ENCODE assay signal across 1 cellular context in genomic region chr20:46563848-46564197, GRCh38.
TF ChIP-seq lines count a peak whose summit lies in the region.

No MANE protein-coding gene starts in this region.

TF ChIP-seq in GM23338, 12 proteins besides CTCF, POLR2A, EP300 and RAD21 (continued from another document):
- TF ChIP-seq POLR2AphosphoS5 (IDR thresholded peaks at IDR 0.05; ENCODE audit: low read depth), result no peak
- no peak for TF ChIP-seq STAT1 (IDR thresholded peaks at IDR 0.05; ENCODE audit: unreplicated experiment)
- TF ChIP-seq, protein P1, sequence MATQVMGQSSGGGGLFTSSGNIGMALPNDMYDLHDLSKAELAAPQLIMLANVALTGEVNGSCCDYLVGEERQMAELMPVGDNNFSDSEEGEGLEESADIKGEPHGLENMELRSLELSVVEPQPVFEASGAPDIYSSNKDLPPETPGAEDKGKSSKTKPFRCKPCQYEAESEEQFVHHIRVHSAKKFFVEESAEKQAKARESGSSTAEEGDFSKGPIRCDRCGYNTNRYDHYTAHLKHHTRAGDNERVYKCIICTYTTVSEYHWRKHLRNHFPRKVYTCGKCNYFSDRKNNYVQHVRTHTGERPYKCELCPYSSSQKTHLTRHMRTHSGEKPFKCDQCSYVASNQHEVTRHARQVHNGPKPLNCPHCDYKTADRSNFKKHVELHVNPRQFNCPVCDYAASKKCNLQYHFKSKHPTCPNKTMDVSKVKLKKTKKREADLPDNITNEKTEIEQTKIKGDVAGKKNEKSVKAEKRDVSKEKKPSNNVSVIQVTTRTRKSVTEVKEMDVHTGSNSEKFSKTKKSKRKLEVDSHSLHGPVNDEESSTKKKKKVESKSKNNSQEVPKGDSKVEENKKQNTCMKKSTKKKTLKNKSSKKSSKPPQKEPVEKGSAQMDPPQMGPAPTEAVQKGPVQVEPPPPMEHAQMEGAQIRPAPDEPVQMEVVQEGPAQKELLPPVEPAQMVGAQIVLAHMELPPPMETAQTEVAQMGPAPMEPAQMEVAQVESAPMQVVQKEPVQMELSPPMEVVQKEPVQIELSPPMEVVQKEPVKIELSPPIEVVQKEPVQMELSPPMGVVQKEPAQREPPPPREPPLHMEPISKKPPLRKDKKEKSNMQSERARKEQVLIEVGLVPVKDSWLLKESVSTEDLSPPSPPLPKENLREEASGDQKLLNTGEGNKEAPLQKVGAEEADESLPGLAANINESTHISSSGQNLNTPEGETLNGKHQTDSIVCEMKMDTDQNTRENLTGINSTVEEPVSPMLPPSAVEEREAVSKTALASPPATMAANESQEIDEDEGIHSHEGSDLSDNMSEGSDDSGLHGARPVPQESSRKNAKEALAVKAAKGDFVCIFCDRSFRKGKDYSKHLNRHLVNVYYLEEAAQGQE (IDR thresholded peaks at IDR 0.05; ENCODE audit: unreplicated experiment), result no peak
- TF ChIP-seq ZNF114 (CRISPR knock-in tag; IDR thresholded peaks at IDR 0.05), result no peak
- no peak for TF ChIP-seq EZH2phosphoT487 (IDR thresholded peaks at IDR 0.05; ENCODE audit: unreplicated experiment)
- TF ChIP-seq EZH2 (IDR thresholded peaks at IDR 0.05; ENCODE audit: low read depth, unreplicated experiment), result no peak
- no peak for TF ChIP-seq ZNF331 (CRISPR knock-in tag; IDR thresholded peaks at IDR 0.05; ENCODE audit: low read depth)
- TF ChIP-seq, protein P2, sequence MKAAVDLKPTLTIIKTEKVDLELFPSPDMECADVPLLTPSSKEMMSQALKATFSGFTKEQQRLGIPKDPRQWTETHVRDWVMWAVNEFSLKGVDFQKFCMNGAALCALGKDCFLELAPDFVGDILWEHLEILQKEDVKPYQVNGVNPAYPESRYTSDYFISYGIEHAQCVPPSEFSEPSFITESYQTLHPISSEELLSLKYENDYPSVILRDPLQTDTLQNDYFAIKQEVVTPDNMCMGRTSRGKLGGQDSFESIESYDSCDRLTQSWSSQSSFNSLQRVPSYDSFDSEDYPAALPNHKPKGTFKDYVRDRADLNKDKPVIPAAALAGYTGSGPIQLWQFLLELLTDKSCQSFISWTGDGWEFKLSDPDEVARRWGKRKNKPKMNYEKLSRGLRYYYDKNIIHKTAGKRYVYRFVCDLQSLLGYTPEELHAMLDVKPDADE (IDR thresholded peaks at IDR 0.05), result no peak
